ENCODE assay signal across 8 cellular contexts in the genomic region with DNA sequence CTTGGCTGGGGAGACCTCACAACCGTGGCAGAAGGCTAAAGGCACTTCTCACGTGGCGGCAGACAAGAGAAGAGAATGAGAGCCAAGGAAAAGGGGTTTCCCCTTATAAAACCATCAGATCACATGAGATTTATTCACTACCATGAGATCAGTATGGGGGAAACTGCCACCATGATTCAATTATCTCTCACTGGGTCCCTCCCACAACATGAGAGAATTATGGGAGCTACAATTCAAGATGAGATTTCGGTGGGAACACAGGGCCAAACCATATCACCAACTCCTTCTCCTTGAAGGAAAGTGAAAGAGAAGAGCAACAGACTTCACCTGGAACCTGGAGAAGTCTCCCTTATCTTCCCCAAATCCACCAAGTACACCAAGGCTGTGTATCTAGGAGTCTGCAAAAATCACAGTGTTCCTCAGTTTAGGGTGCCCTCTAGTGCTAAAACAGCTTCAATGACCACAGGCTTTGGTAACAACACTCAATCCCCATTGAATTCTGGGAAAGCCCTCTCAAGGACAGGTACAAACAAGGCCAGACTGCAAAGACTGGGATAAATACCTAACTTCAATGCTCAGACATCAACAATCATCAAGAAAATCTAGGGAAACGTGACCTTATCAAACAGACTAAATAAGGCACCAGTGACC.
DNase-seq lines count a peak whose midpoint lies in the region; ATAC-seq, FAIRE-seq and TF ChIP-seq lines count a peak whose summit lies in the region.

No MANE protein-coding gene starts in this region.

- TF ChIP-seq CTCF in kidney epithelial cell (IDR thresholded peaks at IDR 0.05; ENCODE audit: insufficient read depth, low read length, poor library complexity, severe bottlenecking) (peak; percentile 45), thyroid gland (IDR thresholded peaks at IDR 0.05) (no peak)

- no peak overlapping the region for H3K27ac ChIP-seq in caudate nucleus (ENCODE audit: low read depth, low read length)
- no peak overlapping the region for H3K27ac ChIP-seq in thyroid gland

- DNase-seq in DMS53 treated with DMSO at 0.1 percent for 48 hours (lab: John Stamatoyannopoulos, UW; ENCODE audit: unreplicated experiment), result peak; percentile 16
- peak; percentile 23 for DNase-seq in HTR-8/SVneo (ENCODE audit: insufficient read length, low spot score)
- no peak for DNase-seq in kidney epithelial cell (ENCODE audit: low read depth)
- no peak for DNase-seq in mucosa of gallbladder (ENCODE audit: low spot score)
- no peak for DNase-seq in medulla oblongata (ENCODE audit: extremely low spot score)
- DNase-seq in caudate nucleus (lab: John Stamatoyannopoulos, UW), result no peak
- no peak for DNase-seq in thyroid gland

- ATAC-seq in SK-N-SH treated with all-trans-retinoic acid at 6 μM for 48 hours, result peak; percentile 96

- 55 to 62% methylated on average over 5 of the region's 5 CpGs for WGBS in thyroid gland, 2 donors

- H3K27me3 ChIP-seq in kidney epithelial cell (ENCODE audit: control insufficient read depth, insufficient read depth, low read length) (no peaks in the 10 kb centered on the region), thyroid gland (no peaks in the 10 kb centered on the region)

- H3K9me3 ChIP-seq in thyroid gland, result no peaks in the 10 kb centered on the region

- no peaks in the 10 kb centered on the region for H3K4me1 ChIP-seq in thyroid gland

- H3K4me3 ChIP-seq in kidney epithelial cell (ENCODE audit: low read depth, low read length) (no peak overlapping the region), thyroid gland (replicated peaks in 1 of 3) (no peak overlapping the region)

- no peak for TF ChIP-seq POLR2A in thyroid gland (IDR thresholded peaks at IDR 0.05)

- peak; percentile 77 for FAIRE-seq in HTR-8/SVneo (lab: Jason Lieb, UNC)

- intact Hi-C loops in thyroid gland (cut with DNase I), result no loop called here

- H3K36me3 ChIP-seq in kidney epithelial cell (ENCODE audit: control insufficient read depth, insufficient read depth, low read length) (no peaks in the 10 kb centered on the region), thyroid gland (no peaks in the 10 kb centered on the region)

TF ChIP-seq in SK-N-SH treated with all-trans-retinoic acid at 6 μM for 48 hours, 23 proteins besides CTCF, POLR2A, EP300 and RAD21:
- TF ChIP-seq OSR1 (CRISPR knock-in tag; IDR thresholded peaks at IDR 0.05) (no peak), ZFP30 (CRISPR knock-in tag; IDR thresholded peaks at IDR 0.05) (no peak), BACH2 (CRISPR knock-in tag; IDR thresholded peaks at IDR 0.05; ENCODE audit: borderline replicate concordance) (no peak), ZFP3 (CRISPR knock-in tag; IDR thresholded peaks at IDR 0.05) (no peak), GLIS3 (CRISPR knock-in tag; IDR thresholded peaks at IDR 0.05) (no peak), TCF4 (CRISPR knock-in tag; IDR thresholded peaks at IDR 0.05; ENCODE audit: borderline replicate concordance) (no peak), ZC3H10 (CRISPR knock-in tag; IDR thresholded peaks at IDR 0.05) (no peak), CSDC2 (CRISPR knock-in tag; IDR thresholded peaks at IDR 0.05) (no peak)
- TF ChIP-seq, protein P1, sequence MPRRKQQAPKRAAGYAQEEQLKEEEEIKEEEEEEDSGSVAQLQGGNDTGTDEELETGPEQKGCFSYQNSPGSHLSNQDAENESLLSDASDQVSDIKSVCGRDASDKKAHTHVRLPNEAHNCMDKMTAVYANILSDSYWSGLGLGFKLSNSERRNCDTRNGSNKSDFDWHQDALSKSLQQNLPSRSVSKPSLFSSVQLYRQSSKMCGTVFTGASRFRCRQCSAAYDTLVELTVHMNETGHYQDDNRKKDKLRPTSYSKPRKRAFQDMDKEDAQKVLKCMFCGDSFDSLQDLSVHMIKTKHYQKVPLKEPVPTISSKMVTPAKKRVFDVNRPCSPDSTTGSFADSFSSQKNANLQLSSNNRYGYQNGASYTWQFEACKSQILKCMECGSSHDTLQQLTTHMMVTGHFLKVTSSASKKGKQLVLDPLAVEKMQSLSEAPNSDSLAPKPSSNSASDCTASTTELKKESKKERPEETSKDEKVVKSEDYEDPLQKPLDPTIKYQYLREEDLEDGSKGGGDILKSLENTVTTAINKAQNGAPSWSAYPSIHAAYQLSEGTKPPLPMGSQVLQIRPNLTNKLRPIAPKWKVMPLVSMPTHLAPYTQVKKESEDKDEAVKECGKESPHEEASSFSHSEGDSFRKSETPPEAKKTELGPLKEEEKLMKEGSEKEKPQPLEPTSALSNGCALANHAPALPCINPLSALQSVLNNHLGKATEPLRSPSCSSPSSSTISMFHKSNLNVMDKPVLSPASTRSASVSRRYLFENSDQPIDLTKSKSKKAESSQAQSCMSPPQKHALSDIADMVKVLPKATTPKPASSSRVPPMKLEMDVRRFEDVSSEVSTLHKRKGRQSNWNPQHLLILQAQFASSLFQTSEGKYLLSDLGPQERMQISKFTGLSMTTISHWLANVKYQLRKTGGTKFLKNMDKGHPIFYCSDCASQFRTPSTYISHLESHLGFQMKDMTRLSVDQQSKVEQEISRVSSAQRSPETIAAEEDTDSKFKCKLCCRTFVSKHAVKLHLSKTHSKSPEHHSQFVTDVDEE (CRISPR knock-in tag; IDR thresholded peaks at IDR 0.05), result no peak

Comparison
In these comparisons a context has a peak if more than half of its experiments do, and no peak if none do; other contexts are left out.
1. DNase-seq: peak in DMS53 treated with DMSO at 0.1 percent for 48 hours (single experiment) and HTR-8/SVneo (single experiment); none in kidney epithelial cell (single experiment), mucosa of gallbladder (single experiment), medulla oblongata (single experiment), caudate nucleus (0 of 61) and thyroid gland (0 of 2).